ENCODE assay signal across 8 cellular contexts in genomic region chr6:41733349-41733706, GRCh38. TPM values are rescaled to one million over a fixed set of nuclear protein-coding genes. Genes with fewer than 3 reads are reported as not detected.
DNase-seq lines count a peak whose midpoint lies in the region; ATAC-seq, FAIRE-seq and TF ChIP-seq lines count a peak whose summit lies in the region.

No MANE protein-coding gene starts in this region.

- peak overlapping the region; percentile 15 for H2AK5ac ChIP-seq in neuronal stem cell (ENCODE audit: low read depth, low read length)

- CTCF ChIA-PET in CD4-positive, alpha-beta T cell (lab: Charles Lee), result interaction anchor here (0.6 to 4.9 kb wide), 3 partner anchors 54 to 311 kb away, joined by 3 to 38 read pairs (median 5); partner anchors contain the start of genes BYSL, MED20 and TOMM6

- H3K27me3 Mint-ChIP-seq in CD4-positive, alpha-beta T cell, result no peaks in the 10 kb centered on the region

- no CpG with 5 or more reads among the region's 11 CpGs for WGBS in neuronal stem cell (ENCODE audit: extremely low coverage in 2 of 2, insufficient read length in 2 of 2, insufficient replicate concordance in 1 of 2), 2 donors

- peak overlapping the region; percentile 37 for H3K23ac ChIP-seq in neuronal stem cell (ENCODE audit: low read depth, low read length, poor library complexity)

- no peaks in the 10 kb centered on the region for H3K79me1 ChIP-seq in neuronal stem cell (ENCODE audit: low read depth, low read length)

- H3K9me3 ChIP-seq in CD4-positive, alpha-beta T cell (ENCODE audit: control insufficient read depth, low read length), result no peaks in the 10 kb centered on the region
- H3K9me3 ChIP-seq in effector memory CD4-positive, alpha-beta T cell (ENCODE audit: control insufficient read depth, low read length), result no peaks in the 10 kb centered on the region
- no peaks in the 10 kb centered on the region for H3K9me3 ChIP-seq in neuronal stem cell (replicated peaks in 1 of 2; ENCODE audit: control insufficient read depth in 2 of 2, insufficient read depth in 1 of 2, low read depth in 1 of 2, low read length in 2 of 2)

- no peak overlapping the region for H2BK12ac ChIP-seq in neuronal stem cell (ENCODE audit: low read length)

- TF ChIP-seq CTCF in CD4-positive, alpha-beta T cell (IDR thresholded peaks at IDR 0.05), result no peak

- H3K36me3 Mint-ChIP-seq in CD4-positive, alpha-beta T cell (ENCODE audit: low read depth), result no peaks in the 10 kb centered on the region

- H4K8ac ChIP-seq in neuronal stem cell (ENCODE audit: low read depth, low read length), result no peak overlapping the region

- no peak for FAIRE-seq in urothelium cell line (lab: Jason Lieb, UNC)

- peak overlapping the region; percentile 50 for H3K4me3 Mint-ChIP-seq in CD4-positive, alpha-beta T cell

- H3K9me3 Mint-ChIP-seq in CD4-positive, alpha-beta T cell, result no peaks in the 10 kb centered on the region

- H3K4ac ChIP-seq in neuronal stem cell (ENCODE audit: low read length), result no peak overlapping the region

- peak overlapping the region; percentile 66 for H3K4me2 ChIP-seq in neuronal stem cell (ENCODE audit: insufficient read depth, low read length, poor library complexity, severe bottlenecking)

- peak overlapping the region; percentile 78 for H3K4me3 ChIP-seq in effector memory CD4-positive, alpha-beta T cell (ENCODE audit: insufficient read depth, low read depth, low read length, poor library complexity, severe bottlenecking)
- peak overlapping the region; percentile 51 to 69 for H3K4me3 ChIP-seq in neuronal stem cell (ENCODE audit: low read length in 2 of 2)

- no peak for ATAC-seq in CD4-positive, alpha-beta T cell (ENCODE audit: poor library complexity)
- ATAC-seq in GM21390 (IDR thresholded peaks at IDR 0.05; ENCODE audit: unreplicated experiment) (no peak), GM21447 (IDR thresholded peaks at IDR 0.05; ENCODE audit: unreplicated experiment) (no peak)

- H3K9ac ChIP-seq in neuronal stem cell (ENCODE audit: low read depth, low read length, poor library complexity), result peak overlapping the region; percentile 82

- intact Hi-C loops in CD4-positive, alpha-beta T cell (cut with DNase I, micrococcal nuclease), result loop anchor here in 1 of 2 experiments (5.0 to 10.0 kb wide), 3 partner anchors 131 to 1511 kb away; partner anchors contain the start of genes NFYA, OARD1 and TTBK1

- H3K18ac ChIP-seq in neuronal stem cell (ENCODE audit: low read length), result peak overlapping the region; percentile 84

- peaks cover 29% of the 10 kb centered on the region for H3K4me1 ChIP-seq in effector memory CD4-positive, alpha-beta T cell (ENCODE audit: control insufficient read depth, insufficient read depth, low read length, poor library complexity, severe bottlenecking)
- H3K4me1 ChIP-seq in neuronal stem cell (ENCODE audit: control insufficient read depth in 2 of 2, insufficient read depth in 1 of 2, low read depth in 1 of 2, low read length in 2 of 2), result peaks cover 11 to 18% of the 10 kb centered on the region in 2 donors

- POLR2A ChIA-PET in CD4-positive, alpha-beta T cell (lab: Charles Lee), result interaction anchor here (0.6 to 2.9 kb wide), 9 partner anchors 9 to 661 kb away, joined by 3 to 31 read pairs (median 6); partner anchors contain the start of genes OARD1, TAF8 and TOMM6

- no peak for DNase-seq in CD4-positive, alpha-beta T cell
- DNase-seq in NAMALWA (ENCODE audit: low spot score), result peak; percentile 75
- DNase-seq in effector memory CD4-positive, alpha-beta T cell, result no peak
- DNase-seq in neuronal stem cell (ENCODE audit: low spot score), result no peak
- no peak for DNase-seq in NCI-H510A (lab: John Stamatoyannopoulos, UW)
- no peak for DNase-seq in urothelium cell line (ENCODE audit: low spot score)

- H2BK15ac ChIP-seq in neuronal stem cell (ENCODE audit: low read length), result peak overlapping the region; percentile 25

- H4K91ac ChIP-seq in neuronal stem cell (ENCODE audit: low read depth, low read length, poor library complexity), result no peak overlapping the region

- peak overlapping the region; percentile 85 for H3K27ac Mint-ChIP-seq in CD4-positive, alpha-beta T cell

- H3K27ac ChIP-seq in CD4-positive, alpha-beta T cell (ENCODE audit: low read depth, low read length), result peak overlapping the region; percentile 77
- peak overlapping the region; percentile 84 for H3K27ac ChIP-seq in effector memory CD4-positive, alpha-beta T cell (ENCODE audit: insufficient read depth, low read length, poor library complexity, severe bottlenecking)
- no peak overlapping the region for H3K27ac ChIP-seq in neuronal stem cell (replicated peaks; ENCODE audit: low read length)

- H3K27me3 ChIP-seq in CD4-positive, alpha-beta T cell (ENCODE audit: control insufficient read depth, insufficient read depth, low read length), result no peaks in the 10 kb centered on the region
- no peaks in the 10 kb centered on the region for H3K27me3 ChIP-seq in effector memory CD4-positive, alpha-beta T cell (replicated peaks; ENCODE audit: control insufficient read depth, insufficient read depth, low read length, poor library complexity, severe bottlenecking)
- peaks cover 0 to 54% (median 24%) of the 10 kb centered on the region in 3 experiments for H3K27me3 ChIP-seq in neuronal stem cell (ENCODE audit: control insufficient read depth in 3 of 3, insufficient read depth in 3 of 3, low read depth in 1 of 3, low read length in 3 of 3)

- H2BK5ac ChIP-seq in neuronal stem cell (ENCODE audit: low read length), result no peak overlapping the region

- H3K14ac ChIP-seq in neuronal stem cell (ENCODE audit: low read length), result no peak overlapping the region

- no peak overlapping the region for H2BK120ac ChIP-seq in neuronal stem cell (ENCODE audit: low read depth, low read length)

- peak overlapping the region; percentile 97 for H2AFZ ChIP-seq in neuronal stem cell (ENCODE audit: low read length)

- H3K36me3 ChIP-seq in effector memory CD4-positive, alpha-beta T cell (ENCODE audit: control insufficient read depth, insufficient read depth, low read length), result no peaks in the 10 kb centered on the region
- no peaks in the 10 kb centered on the region for H3K36me3 ChIP-seq in neuronal stem cell (replicated peaks in 1 of 2; ENCODE audit: control insufficient read depth in 2 of 2, insufficient read depth in 2 of 2, low read length in 2 of 2)

- H3K4me1 Mint-ChIP-seq in CD4-positive, alpha-beta T cell (ENCODE audit: low read depth), result peaks cover 49% of the 10 kb centered on the region

RNA-seq across cellular contexts. Expression of gene TFEB, which starts 2.1 kb away (rescaled TPM):
- 10 to 100 TPM; 23.8 to 24.1 TPM for total RNA-seq in CD4-positive, alpha-beta T cell
- polyA plus RNA-seq in neuronal stem cell (2013, experiment 1 of 2), result 1.1 TPM
- 1.1 TPM for polyA plus RNA-seq in neuronal stem cell (2013, experiment 2 of 2)

RNA-seq across cellular contexts. Expression of gene PGC, which starts 13.9 kb away (rescaled TPM):
- not detected for total RNA-seq in CD4-positive, alpha-beta T cell
- polyA plus RNA-seq in neuronal stem cell (2013, experiment 1 of 2), result 0.03 TPM
- 0.07 TPM for polyA plus RNA-seq in neuronal stem cell (2013, experiment 2 of 2)

RNA-seq across cellular contexts. Expression of gene FRS3, which starts 46.4 kb away (rescaled TPM):
- 1 to 10 TPM; 4.6 to 5.4 TPM for total RNA-seq in CD4-positive, alpha-beta T cell
- 8.3 TPM for polyA plus RNA-seq in neuronal stem cell (2013, experiment 1 of 2)
- 8.2 TPM for polyA plus RNA-seq in neuronal stem cell (2013, experiment 2 of 2)

RNA-seq across cellular contexts. Expression of gene PRICKLE4, which starts 47.3 kb away (rescaled TPM):
- not detected for total RNA-seq in CD4-positive, alpha-beta T cell
- polyA plus RNA-seq in neuronal stem cell (2013, experiment 1 of 2), result 0.59 TPM
- 1.0 TPM for polyA plus RNA-seq in neuronal stem cell (2013, experiment 2 of 2)

RNA-seq across cellular contexts. Expression of gene TOMM6, which starts 54.2 kb away (rescaled TPM):
- 10 to 100 TPM; 78.8 to 83.2 TPM for total RNA-seq in CD4-positive, alpha-beta T cell
- polyA plus RNA-seq in neuronal stem cell (2013, experiment 1 of 2), result 238 TPM
- polyA plus RNA-seq in neuronal stem cell (2013, experiment 2 of 2), result 259 TPM
